8 cellular contexts compared by ENCODE assay signal in the genomic region with DNA sequence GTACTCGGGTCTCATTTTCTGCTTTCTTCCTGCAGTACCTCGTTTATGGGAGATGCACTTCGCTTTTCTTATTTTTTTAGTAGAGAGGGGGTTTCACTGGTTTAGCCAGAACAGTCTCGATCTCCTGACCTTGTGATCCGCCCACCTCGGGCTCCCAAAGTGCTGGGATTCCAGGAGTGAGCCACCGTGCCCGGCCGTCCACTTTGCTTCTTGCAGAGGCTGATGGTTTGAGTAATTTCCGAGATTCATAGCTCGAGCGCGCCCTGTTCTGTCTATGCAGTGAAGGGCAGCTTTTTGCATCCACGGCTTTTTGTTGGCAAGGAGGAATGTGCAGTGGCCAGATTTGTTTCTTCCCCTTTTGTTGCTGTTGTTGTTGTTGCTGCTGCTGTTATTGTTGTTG.
A peak's percentile ranks its signal among the peaks of the same experiment; 100 is the strongest.
DNase-seq lines count a peak whose midpoint lies in the region; ATAC-seq and TF ChIP-seq lines count a peak whose summit lies in the region.
"Not testable (repeated sequence)": the region's sequence is repeated elsewhere in the genome, so short reads cannot be mapped to it uniquely, and the experiment has no call there.

No MANE protein-coding gene starts in this region.

- not testable (repeated sequence) for H3K4me1 ChIP-seq in right cardiac atrium (ENCODE audit: control insufficient read depth, insufficient read depth, low read length); sigmoid colon; tibial artery

- not testable (repeated sequence) for TF ChIP-seq CTCF in Calu3 (IDR thresholded peaks at IDR 0.05; ENCODE audit: unreplicated experiment); endothelial cell (IDR thresholded peaks at IDR 0.05; ENCODE audit: unreplicated experiment); sigmoid colon (IDR thresholded peaks at IDR 0.05); tibial artery (IDR thresholded peaks at IDR 0.05)

- H3K36me3 ChIP-seq in sigmoid colon, tibial artery: not testable (repeated sequence)

- not testable (repeated sequence) for H3K36me3 Mint-ChIP-seq in Calu3 (ENCODE audit: insufficient read depth, unreplicated experiment); activated CD4-positive, alpha-beta T cell treated with anti-CD3 and anti-CD28 coated beads, Interleukin-2, amount 10 ng/mL, durations not matched to agents 24 days and 14 days (ENCODE audit: low read depth); endothelial cell (ENCODE audit: low read depth, unreplicated experiment)

- not testable (repeated sequence) for TF ChIP-seq EP300 in sigmoid colon (IDR thresholded peaks at IDR 0.05)

- intact Hi-C loops in Calu3 (cut with micrococcal nuclease; ENCODE audit: unreplicated experiment); activated CD4-positive, alpha-beta T cell treated with anti-CD3 and anti-CD28 coated beads, Interleukin-2, amount 10 ng/mL, durations not matched to agents 24 days and 14 days (cut with micrococcal nuclease); right cardiac atrium (cut with DNase I); sigmoid colon (cut with DNase I); tibial artery (cut with DNase I; ENCODE audit: low total_unique reads): not testable (repeated sequence)

- peaks cover 13% of the 10 kb centered on the region for H3K27me3 Mint-ChIP-seq in Calu3 (ENCODE audit: unreplicated experiment)
- H3K27me3 Mint-ChIP-seq in activated CD4-positive, alpha-beta T cell treated with anti-CD3 and anti-CD28 coated beads, Interleukin-2, amount 10 ng/mL, durations not matched to agents 24 days and 14 days; endothelial cell (ENCODE audit: unreplicated experiment): not testable (repeated sequence)

- not testable (repeated sequence) for BruUV-seq in Calu3 (replicated peaks; lab: Mats Ljungman, UMichigan)

- not testable (repeated sequence) for TF ChIP-seq POLR2A in sigmoid colon (IDR thresholded peaks at IDR 0.05)

- H3K27ac Mint-ChIP-seq in Calu3 (ENCODE audit: unreplicated experiment); activated CD4-positive, alpha-beta T cell treated with anti-CD3 and anti-CD28 coated beads, Interleukin-2, amount 10 ng/mL, durations not matched to agents 24 days and 14 days; endothelial cell (ENCODE audit: unreplicated experiment): not testable (repeated sequence)

- H3K9me3 Mint-ChIP-seq in Calu3 (ENCODE audit: low read depth, unreplicated experiment); activated CD4-positive, alpha-beta T cell treated with anti-CD3 and anti-CD28 coated beads, Interleukin-2, amount 10 ng/mL, durations not matched to agents 24 days and 14 days; endothelial cell (ENCODE audit: unreplicated experiment): not testable (repeated sequence)

- not testable (repeated sequence) for H3K27me3 ChIP-seq in right cardiac atrium (ENCODE audit: control insufficient read depth, insufficient read depth); sigmoid colon; tibial artery

- H3K9me3 ChIP-seq in right cardiac atrium (ENCODE audit: control insufficient read depth, low read length); sigmoid colon; tibial artery: not testable (repeated sequence)

- CTCF ChIA-PET in Calu3 (lab: Charles Lee) = not testable (repeated sequence)

- DNase-seq in Calu3 (peak; percentile 40), endothelial cell (ENCODE audit: low spot score) (peak; percentile 11), right cardiac atrium (peak; percentile 22 to 82 (median 66)), mucosa of gallbladder (ENCODE audit: low spot score) (peak; percentile 61), sigmoid colon (peak; percentile 78), tibial artery (peak; percentile 41 to 82)
- peak; percentile 68 for DNase-seq in activated CD4-positive, alpha-beta T cell treated with anti-CD3 and anti-CD28 coated beads, Interleukin-2, amount 10 ng/mL, durations not matched to agents 24 days and 14 days
- peak; percentile 16 for DNase-seq in activated naive CD4-positive, alpha-beta T cell treated with Interleukin-2 at 50 U/mL for 16 hours

- H3K4me3 ChIP-seq in right cardiac atrium (ENCODE audit: low read length); sigmoid colon; tibial artery: not testable (repeated sequence)

- WGBS in right cardiac atrium = 72% methylated on average over 12 of the region's 14 CpGs
- 71 to 83% methylated on average over 11 of the region's 14 CpGs for WGBS in sigmoid colon, 2 donors

- H3K4me3 Mint-ChIP-seq in Calu3 (ENCODE audit: low read depth, unreplicated experiment); activated CD4-positive, alpha-beta T cell treated with anti-CD3 and anti-CD28 coated beads, Interleukin-2, amount 10 ng/mL, durations not matched to agents 24 days and 14 days; endothelial cell (ENCODE audit: unreplicated experiment): not testable (repeated sequence)

- not testable (repeated sequence) for H3K4me1 Mint-ChIP-seq in Calu3 (ENCODE audit: low read depth, unreplicated experiment); activated CD4-positive, alpha-beta T cell treated with anti-CD3 and anti-CD28 coated beads, Interleukin-2, amount 10 ng/mL, durations not matched to agents 24 days and 14 days; endothelial cell (ENCODE audit: unreplicated experiment)

- not testable (repeated sequence) for H3K27ac ChIP-seq in right cardiac atrium (ENCODE audit: low read length); sigmoid colon; tibial artery

- not testable (repeated sequence) for ATAC-seq in right cardiac atrium

Comparison
In these comparisons a context has a peak if more than half of its experiments do, and no peak if none do; other contexts are left out.
1. DNase-seq: peak in every context shown above with its lines; median percentile 78 in sigmoid colon; 68 in activated CD4-positive, alpha-beta T cell treated with anti-CD3 and anti-CD28 coated beads, Interleukin-2, amount 10 ng/mL, durations not matched to agents 24 days and 14 days; 66 in right cardiac atrium; 62 in tibial artery; 61 in mucosa of gallbladder; 40 in Calu3; 16 in activated naive CD4-positive, alpha-beta T cell treated with Interleukin-2 at 50 U/mL for 16 hours; 11 in endothelial cell.